In genomic region chr17:82860606-82861392, GRCh38 we compare ENCODE assay signal across 10 cellular contexts. TPM values are rescaled to one million over a fixed set of nuclear protein-coding genes. Genes with fewer than 3 reads are reported as not detected.
A peak's percentile ranks its signal among the peaks of the same experiment; 100 is the strongest.
DNase-seq lines count a peak whose midpoint lies in the region; ATAC-seq and TF ChIP-seq lines count a peak whose summit lies in the region.
"Had no signal": no experiment of that assay in that cellular context is flagged by ENCODE, and none has a peak within 500 bp of the region (broad histone marks: within the 10 kb centered on the region; RNA-seq: fewer than 3 reads in every experiment).

No MANE protein-coding gene starts in this region.

- H3K4me1 Mint-ChIP-seq in CD14-positive monocyte = peaks cover 40% of the 10 kb centered on the region
- peaks cover 62% of the 10 kb centered on the region for H3K4me1 Mint-ChIP-seq in activated naive CD8-positive, alpha-beta T cell treated with anti-CD3 and anti-CD28 coated beads, Interleukin-2, amount 10 ng/mL, durations not matched to agents 7 days and 5 days
- peaks cover 55 to 58% of the 10 kb centered on the region in 2 donors for H3K4me1 Mint-ChIP-seq in natural killer cell treated with Interleukin-12 subunit alpha and Interleukin-12 subunit beta and Interleukin-15 and Interleukin-18, amount 100 ng/mL, for 72 hours (ENCODE audit: low read depth in 2 of 2)

- peak overlapping the region; percentile 71 to 88 for H3K4me3 Mint-ChIP-seq in CD14-positive monocyte
- peak overlapping the region; percentile 90 for H3K4me3 Mint-ChIP-seq in activated naive CD8-positive, alpha-beta T cell treated with anti-CD3 and anti-CD28 coated beads, Interleukin-2, amount 10 ng/mL, durations not matched to agents 7 days and 5 days
- peak overlapping the region; percentile 84 for H3K4me3 Mint-ChIP-seq in natural killer cell treated with Interleukin-12 subunit alpha and Interleukin-12 subunit beta and Interleukin-15 and Interleukin-18, amount 100 ng/mL, for 72 hours

- peak overlapping the region; percentile 95 to 99 (median 97) for H3K27ac Mint-ChIP-seq in CD14-positive monocyte
- peak overlapping the region; percentile 98 for H3K27ac Mint-ChIP-seq in activated naive CD8-positive, alpha-beta T cell treated with anti-CD3 and anti-CD28 coated beads, Interleukin-2, amount 10 ng/mL, durations not matched to agents 7 days and 5 days
- H3K27ac Mint-ChIP-seq in natural killer cell treated with Interleukin-12 subunit alpha and Interleukin-12 subunit beta and Interleukin-15 and Interleukin-18, amount 100 ng/mL, for 72 hours = peak overlapping the region; percentile 89 to 93

- DNase-seq in CD14-positive monocyte (ENCODE audit: low spot score) = no peak
- peak; percentile 49 for DNase-seq in GM20000 (ENCODE audit: low spot score)
- no peak for DNase-seq in activated naive CD8-positive, alpha-beta T cell treated with anti-CD3 and anti-CD28 coated beads, Interleukin-2, amount 10 ng/mL, durations not matched to agents 7 days and 5 days
- DNase-seq in natural killer cell treated with Interleukin-12 subunit alpha and Interleukin-12 subunit beta and Interleukin-15 and Interleukin-18, amount 100 ng/mL, for 72 hours (ENCODE audit: low spot score) = no peak
- no peak for DNase-seq in iPS-NIHi11 (ENCODE audit: low spot score)
- no peak for DNase-seq in NCI-H2227 (lab: John Stamatoyannopoulos, UW; ENCODE audit: unreplicated experiment)
- no peak for DNase-seq in NCI-H1092 treated with DMSO at 0.1 percent for 48 hours (lab: John Stamatoyannopoulos, UW)
- DNase-seq: NCI-H524 treated with DMSO at 0.1 percent for 48 hours had no signal

- H3K27me3 Mint-ChIP-seq in CD14-positive monocyte (ENCODE audit: low read depth in 3 of 3) = no peaks in the 10 kb centered on the region
- H3K27me3 Mint-ChIP-seq in activated naive CD8-positive, alpha-beta T cell treated with anti-CD3 and anti-CD28 coated beads, Interleukin-2, amount 10 ng/mL, durations not matched to agents 7 days and 5 days = no peaks in the 10 kb centered on the region
- H3K27me3 Mint-ChIP-seq in natural killer cell treated with Interleukin-12 subunit alpha and Interleukin-12 subunit beta and Interleukin-15 and Interleukin-18, amount 100 ng/mL, for 72 hours = no peaks in the 10 kb centered on the region

- TF ChIP-seq CTCF in CD14-positive monocyte (IDR thresholded peaks at IDR 0.05) = no peak
- TF ChIP-seq CTCF in GM20000 (IDR thresholded peaks at IDR 0.05; ENCODE audit: extremely low read depth, missing control alignments) = no peak

- peaks cover 24 to 33% of the 10 kb centered on the region in 2 donors for H3K36me3 Mint-ChIP-seq in CD14-positive monocyte
- H3K36me3 Mint-ChIP-seq in activated naive CD8-positive, alpha-beta T cell treated with anti-CD3 and anti-CD28 coated beads, Interleukin-2, amount 10 ng/mL, durations not matched to agents 7 days and 5 days = peaks cover 9% of the 10 kb centered on the region
- H3K36me3 Mint-ChIP-seq in natural killer cell treated with Interleukin-12 subunit alpha and Interleukin-12 subunit beta and Interleukin-15 and Interleukin-18, amount 100 ng/mL, for 72 hours = no peaks in the 10 kb centered on the region

- no peak for ATAC-seq in activated naive CD8-positive, alpha-beta T cell treated with anti-CD3 and anti-CD28 coated beads, Interleukin-2, amount 10 ng/mL, durations not matched to agents 7 days and 5 days (ENCODE audit: low read depth)
- no peak for ATAC-seq in natural killer cell treated with Interleukin-12 subunit alpha and Interleukin-12 subunit beta and Interleukin-15 and Interleukin-18, amount 100 ng/mL, for 72 hours
- ATAC-seq in HG03432 (IDR thresholded peaks at IDR 0.05; ENCODE audit: unreplicated experiment) = no peak

- POLR2A ChIA-PET in activated naive CD8-positive, alpha-beta T cell treated with anti-CD3 and anti-CD28 coated beads, Interleukin-2, amount 10 ng/mL, durations not matched to agents 7 days and 5 days (lab: Charles Lee) = interaction anchor here (0.6 to 1.0 kb wide), 2 partner anchors 17 to 521 kb away, joined by 3 read pairs; no protein-coding TSS in a partner anchor

- no peaks in the 10 kb centered on the region for H3K9me3 Mint-ChIP-seq in CD14-positive monocyte
- no peaks in the 10 kb centered on the region for H3K9me3 Mint-ChIP-seq in activated naive CD8-positive, alpha-beta T cell treated with anti-CD3 and anti-CD28 coated beads, Interleukin-2, amount 10 ng/mL, durations not matched to agents 7 days and 5 days
- H3K9me3 Mint-ChIP-seq in natural killer cell treated with Interleukin-12 subunit alpha and Interleukin-12 subunit beta and Interleukin-15 and Interleukin-18, amount 100 ng/mL, for 72 hours = no peaks in the 10 kb centered on the region

- intact Hi-C loops in CD14-positive monocyte (cut with micrococcal nuclease) = no loop called here

RNA-seq across cellular contexts. Expression of gene ZNF750, which starts 21.0 kb away (rescaled TPM):
- not detected for polyA plus RNA-seq in CD14-positive monocyte
- total RNA-seq in activated naive CD8-positive, alpha-beta T cell treated with anti-CD3 and anti-CD28 coated beads, Interleukin-2, amount 10 ng/mL, durations not matched to agents 7 days and 5 days = not detected
- not detected for total RNA-seq in natural killer cell treated with Interleukin-12 subunit alpha and Interleukin-12 subunit beta and Interleukin-15 and Interleukin-18, amount 100 ng/mL, for 72 hours
- total RNA-seq: subcutaneous adipose tissue had no signal
